Comparison of ENCODE assay signal across 1 cellular context in the genomic region with DNA sequence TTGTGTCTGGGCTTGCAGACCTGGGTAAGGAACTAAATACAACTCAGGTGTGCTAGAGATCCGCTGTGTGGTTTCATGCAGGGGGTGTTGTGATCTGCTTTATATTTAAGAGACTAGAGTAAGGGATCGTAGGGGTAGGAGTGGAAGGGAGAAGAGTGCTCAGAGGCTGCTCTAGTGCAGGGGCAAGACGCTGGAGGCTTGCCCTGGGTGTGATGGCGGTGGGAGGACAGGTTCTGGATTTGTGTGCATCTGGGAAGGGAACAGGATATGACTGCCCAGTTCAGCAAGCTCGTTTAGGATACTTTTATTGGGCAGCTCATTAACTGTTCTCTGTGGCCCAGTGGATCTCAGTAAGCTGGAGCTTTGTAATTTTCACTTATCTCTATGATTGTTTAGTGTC.
TF ChIP-seq lines count a peak whose summit lies in the region.

No MANE protein-coding gene starts in this region.

TF ChIP-seq in SK-N-SH, 30 proteins besides CTCF, POLR2A, EP300 and RAD21:
- TF ChIP-seq TAF1 (IDR thresholded peaks at IDR 0.05; ENCODE audit: borderline replicate concordance, low read depth, low read length) (no peak), TEAD4 (IDR thresholded peaks at IDR 0.05; ENCODE audit: borderline replicate concordance, insufficient read depth) (no peak), FOSL2 (IDR thresholded peaks at IDR 0.05; ENCODE audit: borderline replicate concordance, low read depth) (no peak), USF1 (IDR thresholded peaks at IDR 0.05; ENCODE audit: borderline replicate concordance, low read depth) (no peak), SIN3A (IDR thresholded peaks at IDR 0.05; ENCODE audit: borderline replicate concordance, low read depth, low read length) (no peak), ELF1 (IDR thresholded peaks at IDR 0.05) (no peak), RFX5 (IDR thresholded peaks at IDR 0.05; ENCODE audit: low read length) (no peak), EZH2phosphoT487 (IDR thresholded peaks at IDR 0.05; ENCODE audit: borderline replicate concordance, low read depth) (no peak), MEF2A (IDR thresholded peaks at IDR 0.05; ENCODE audit: borderline replicate concordance, low read depth) (no peak), TCF12 (IDR thresholded peaks at IDR 0.05) (no peak), FOXJ3 (CRISPR knock-in tag; IDR thresholded peaks at IDR 0.05) (no peak), YY1 (IDR thresholded peaks at IDR 0.05; ENCODE audit: low read depth) (no peak), GATA2 (CRISPR knock-in tag; IDR thresholded peaks at IDR 0.05) (no peak), JUND (IDR thresholded peaks at IDR 0.05) (no peak), RXRA (IDR thresholded peaks at IDR 0.05; ENCODE audit: borderline replicate concordance, low read depth) (no peak), CHD2 (IDR thresholded peaks at IDR 0.05; ENCODE audit: low read length, partially characterized antibody) (no peak), PBX3 (IDR thresholded peaks at IDR 0.05) (no peak), GABPA (IDR thresholded peaks at IDR 0.05; ENCODE audit: low read depth) (no peak)
- TF ChIP-seq, protein P1, sequence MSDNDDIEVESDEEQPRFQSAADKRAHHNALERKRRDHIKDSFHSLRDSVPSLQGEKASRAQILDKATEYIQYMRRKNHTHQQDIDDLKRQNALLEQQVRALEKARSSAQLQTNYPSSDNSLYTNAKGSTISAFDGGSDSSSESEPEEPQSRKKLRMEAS (IDR thresholded peaks at IDR 0.05; ENCODE audit: low read depth), result no peak
- TF ChIP-seq, protein P2, sequence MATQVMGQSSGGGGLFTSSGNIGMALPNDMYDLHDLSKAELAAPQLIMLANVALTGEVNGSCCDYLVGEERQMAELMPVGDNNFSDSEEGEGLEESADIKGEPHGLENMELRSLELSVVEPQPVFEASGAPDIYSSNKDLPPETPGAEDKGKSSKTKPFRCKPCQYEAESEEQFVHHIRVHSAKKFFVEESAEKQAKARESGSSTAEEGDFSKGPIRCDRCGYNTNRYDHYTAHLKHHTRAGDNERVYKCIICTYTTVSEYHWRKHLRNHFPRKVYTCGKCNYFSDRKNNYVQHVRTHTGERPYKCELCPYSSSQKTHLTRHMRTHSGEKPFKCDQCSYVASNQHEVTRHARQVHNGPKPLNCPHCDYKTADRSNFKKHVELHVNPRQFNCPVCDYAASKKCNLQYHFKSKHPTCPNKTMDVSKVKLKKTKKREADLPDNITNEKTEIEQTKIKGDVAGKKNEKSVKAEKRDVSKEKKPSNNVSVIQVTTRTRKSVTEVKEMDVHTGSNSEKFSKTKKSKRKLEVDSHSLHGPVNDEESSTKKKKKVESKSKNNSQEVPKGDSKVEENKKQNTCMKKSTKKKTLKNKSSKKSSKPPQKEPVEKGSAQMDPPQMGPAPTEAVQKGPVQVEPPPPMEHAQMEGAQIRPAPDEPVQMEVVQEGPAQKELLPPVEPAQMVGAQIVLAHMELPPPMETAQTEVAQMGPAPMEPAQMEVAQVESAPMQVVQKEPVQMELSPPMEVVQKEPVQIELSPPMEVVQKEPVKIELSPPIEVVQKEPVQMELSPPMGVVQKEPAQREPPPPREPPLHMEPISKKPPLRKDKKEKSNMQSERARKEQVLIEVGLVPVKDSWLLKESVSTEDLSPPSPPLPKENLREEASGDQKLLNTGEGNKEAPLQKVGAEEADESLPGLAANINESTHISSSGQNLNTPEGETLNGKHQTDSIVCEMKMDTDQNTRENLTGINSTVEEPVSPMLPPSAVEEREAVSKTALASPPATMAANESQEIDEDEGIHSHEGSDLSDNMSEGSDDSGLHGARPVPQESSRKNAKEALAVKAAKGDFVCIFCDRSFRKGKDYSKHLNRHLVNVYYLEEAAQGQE (IDR thresholded peaks at IDR 0.05; ENCODE audit: low read depth, low read length), result no peak
